ENCODE assay signal across 11 cellular contexts in the genomic region with DNA sequence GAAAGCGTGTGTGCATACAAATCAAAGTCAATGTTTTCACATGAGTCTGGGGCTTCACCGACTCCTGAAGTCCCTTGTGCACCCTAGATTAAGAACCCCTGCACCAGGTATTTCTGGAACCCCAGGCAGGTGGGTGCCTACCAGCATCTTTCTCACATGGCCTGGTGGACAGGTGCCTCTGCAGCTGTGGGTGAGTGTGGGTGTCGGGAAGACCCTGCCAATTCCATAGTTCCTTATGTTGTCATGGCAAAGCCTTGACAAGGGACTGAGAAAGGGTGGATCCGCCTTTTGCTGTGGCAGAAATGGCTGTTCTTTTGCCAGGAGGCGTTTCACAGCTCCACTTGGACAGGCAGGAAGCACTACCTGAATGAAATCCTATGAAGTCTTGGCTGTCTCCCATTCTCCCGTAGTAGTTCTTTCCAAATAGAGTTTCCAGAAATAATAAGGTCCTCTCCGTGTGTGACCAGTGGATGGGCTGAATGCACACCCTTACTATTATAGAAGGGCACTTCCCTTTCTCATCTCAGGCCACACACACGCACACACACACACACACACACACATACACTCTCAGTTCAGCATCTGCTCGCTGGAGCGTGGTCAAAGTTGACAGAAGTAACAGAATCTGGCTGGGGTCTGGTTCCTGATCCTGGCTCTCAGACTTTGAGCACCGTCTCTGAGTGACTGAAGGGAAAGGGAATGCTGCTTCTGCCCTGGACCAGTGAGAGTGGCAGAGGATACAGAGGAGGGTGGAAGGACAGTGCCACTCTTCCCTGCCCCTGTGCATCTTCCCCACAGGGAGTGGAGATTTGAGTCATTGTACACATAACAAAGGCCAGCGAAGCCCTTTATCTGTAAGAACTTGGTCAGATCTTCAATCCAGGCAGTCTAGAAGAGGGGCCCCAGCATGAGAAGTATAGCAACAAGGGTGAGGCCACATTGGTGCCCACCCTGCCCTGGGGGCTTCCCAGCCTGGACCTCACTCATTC. TPM values are rescaled to one million over a fixed set of nuclear protein-coding genes. Genes with fewer than 3 reads are reported as not detected.
DNase-seq lines count a peak whose midpoint lies in the region; ATAC-seq, FAIRE-seq and TF ChIP-seq lines count a peak whose summit lies in the region.
"Had no signal": no experiment of that assay in that cellular context is flagged by ENCODE, and none has a peak within 500 bp of the region (broad histone marks: within the 10 kb centered on the region; RNA-seq: fewer than 3 reads in every experiment).

No MANE protein-coding gene starts in this region.

- peaks cover 3% of the 10 kb centered on the region for H3K36me3 ChIP-seq in hepatocyte (replicated peaks; ENCODE audit: insufficient read depth, low read depth)

- TF ChIP-seq CTCF in GM20000 (IDR thresholded peaks at IDR 0.05; ENCODE audit: extremely low read depth, missing control alignments), result no peak
- TF ChIP-seq CTCF in hepatocyte (IDR thresholded peaks at IDR 0.05; ENCODE audit: poor library complexity), result no peak
- no peak for TF ChIP-seq CTCF in D721Med (IDR thresholded peaks at IDR 0.05; ENCODE audit: insufficient read depth, missing control alignments)

- DNase-seq in CD1c-positive myeloid dendritic cell (ENCODE audit: extremely low spot score) (peak; percentile 41), GM20000 (ENCODE audit: low spot score) (peak; percentile 70), Kasumi-1 (lab: John Stamatoyannopoulos, UW) (peak; percentile 30 to 48), hepatocyte (ENCODE audit: low spot score) (no peak), islet precursor cell (no peak), D721Med (ENCODE audit: insufficient read length, low spot score) (no peak)
- no peak for DNase-seq in stimulated activated naive CD4-positive, alpha-beta T cell treated with Interleukin-2 at 50 U/mL for 16 hours (lab: John Stamatoyannopoulos, UW)
- DNase-seq: C1 segment of cervical spinal cord had no signal

- no peak for FAIRE-seq in D721Med (lab: Jason Lieb, UNC)

- H3K27ac ChIP-seq in hepatocyte, result peak overlapping the region; percentile 32
- H3K27ac ChIP-seq: tibial nerve had no signal

- no peak overlapping the region for H2AFZ ChIP-seq in hepatocyte

- no peaks in the 10 kb centered on the region for H3K27me3 ChIP-seq in hepatocyte
- H3K27me3 ChIP-seq: tibial nerve had no signal

- no peaks in the 10 kb centered on the region for H4K20me1 ChIP-seq in hepatocyte (ENCODE audit: insufficient read depth, poor library complexity, severe bottlenecking)

- peaks cover 7% of the 10 kb centered on the region for H3K4me1 ChIP-seq in hepatocyte (ENCODE audit: insufficient read depth)
- H3K4me1 ChIP-seq: tibial nerve had no signal

- H3K9me2 ChIP-seq in hepatocyte (replicated peaks; ENCODE audit: insufficient read depth), result no peaks in the 10 kb centered on the region

- H3K4me3 ChIP-seq in hepatocyte, result no peak overlapping the region
- H3K4me3 ChIP-seq: tibial nerve had no signal

- no peak for ATAC-seq in HG03442 (IDR thresholded peaks at IDR 0.05; ENCODE audit: unreplicated experiment)
- ATAC-seq: left lobe of liver had no signal

- no peaks in the 10 kb centered on the region for H3K9me3 ChIP-seq in hepatocyte (ENCODE audit: low read depth)
- H3K9me3 ChIP-seq: tibial nerve had no signal

- H3K79me2 ChIP-seq in hepatocyte, result no peaks in the 10 kb centered on the region

- WGBS in hepatocyte (ENCODE audit: low lambda C conversion rate, missing lambda C conversion rate), result 93% methylated on average over 12 of the region's 12 CpGs

- no peak overlapping the region for H3K4me2 ChIP-seq in hepatocyte

RNA-seq across cellular contexts. Expression of a gene that starts 38.7 kb away (rescaled TPM):
- total RNA-seq in hepatocyte, result 71.8 and 82.0 TPM in 2 replicates
- 88.4 and 97.3 TPM in 2 replicates for polyA plus RNA-seq in hepatocyte

Comparison
In these comparisons a context has a peak if more than half of its experiments do, and no peak if none do; other contexts are left out.
1. DNase-seq: peak in CD1c-positive myeloid dendritic cell (single experiment), GM20000 (single experiment) and Kasumi-1 (2 of 2); none in hepatocyte (single experiment), stimulated activated naive CD4-positive, alpha-beta T cell treated with Interleukin-2 at 50 U/mL for 16 hours (single experiment), islet precursor cell (single experiment) and D721Med (single experiment).